1 cellular context compared by ENCODE assay signal in the genomic region with DNA sequence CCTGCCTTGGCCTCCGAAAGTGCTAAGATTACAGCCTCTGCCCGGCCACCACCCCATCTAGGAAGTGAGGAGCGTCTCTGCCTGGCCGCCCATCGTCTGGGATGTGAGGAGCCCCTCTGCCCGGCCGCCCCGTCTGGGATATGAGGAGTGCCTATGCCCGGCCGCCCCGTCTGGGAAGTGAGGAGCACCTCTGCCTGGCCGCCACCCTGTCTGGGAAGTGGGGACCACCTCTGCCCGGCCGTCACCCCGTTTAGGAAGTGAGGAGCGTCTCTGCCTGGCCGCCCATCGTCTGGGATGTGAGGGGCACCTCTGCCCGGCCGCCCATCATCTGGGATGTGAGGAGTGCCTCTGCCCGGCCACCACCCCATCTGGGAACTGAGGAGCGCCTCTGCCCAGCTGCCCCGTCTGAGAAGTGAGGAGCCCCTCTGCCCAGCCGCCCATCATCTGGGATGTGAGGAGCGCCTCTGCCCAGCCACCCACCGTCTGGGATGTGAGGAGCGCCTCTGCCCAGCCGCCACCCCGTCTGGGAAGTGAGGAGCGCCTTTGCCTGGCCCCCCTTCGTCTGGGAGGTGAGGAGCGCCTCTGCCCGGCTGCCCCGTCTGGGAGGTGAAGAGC. TPM values are rescaled to one million over a fixed set of nuclear protein-coding genes. Genes with fewer than 3 reads are reported as not detected.
"Had no signal": no experiment of that assay in that cellular context is flagged by ENCODE, and none has a peak within 500 bp of the region (broad histone marks: within the 10 kb centered on the region; RNA-seq: fewer than 3 reads in every experiment).

No MANE protein-coding gene starts in this region.

RNA-seq across cellular contexts. Expression of a gene that starts 27.8 kb away (rescaled TPM):
- polyA plus RNA-seq: immature natural killer cell had no signal
